Comparison of ENCODE assay signal across 23 cellular contexts in genomic region chr3:15491143-15491542, GRCh38.
"Had no signal": no experiment of that assay in that cellular context is flagged by ENCODE, and none has a peak within 500 bp of the region (broad histone marks: within the 10 kb centered on the region; RNA-seq: fewer than 3 reads in every experiment).

No MANE protein-coding gene starts in this region.

- H3K4me3 ChIP-seq: cardiac muscle cell, esophagus squamous epithelium, gastrocnemius medialis, ovary, prostate gland, transverse colon had no signal

- H3K27me3 ChIP-seq: cardiac muscle cell, esophagus squamous epithelium, gastrocnemius medialis, neutrophil, ovary, transverse colon had no signal

- H3K9me3 Mint-ChIP-seq: activated naive CD4-positive, alpha-beta T cell treated with anti-CD3 and anti-CD28 coated beads, Interleukin-2, amount 10 ng/mL, durations not matched to agents 7 days and 5 days; endodermal cell; natural killer cell; stimulated activated naive B cell treated with anti-CD40 and anti-IgM and Interleukin-4, amounts not matched to agents 10 μg/mL and 1 μg/mL and 100 μg/mL, for 72 hours had no signal

- DNase-seq: activated CD4-positive, alpha-beta T cell treated with anti-CD3 and anti-CD28 coated beads for 1 hour; activated CD4-positive, alpha-beta T cell treated with anti-CD3 and anti-CD28 coated beads, Interleukin-2, amount 50 U/mL, for 1 hour; activated CD8-positive, alpha-beta memory T cell treated with anti-CD3 and anti-CD28 coated beads for 24 hours; activated effector memory CD4-positive, alpha-beta T cell treated with Interleukin-2 at 50 U/mL for 16 hours; activated naive CD4-positive, alpha-beta T cell treated with anti-CD3 and anti-CD28 coated beads, Interleukin-2, amount 10 ng/mL, durations not matched to agents 7 days and 5 days; activated T-cell treated with anti-CD3 and anti-CD28 coated beads, Interleukin-2, amount 50 U/mL, for 48 hours; cortex of kidney; endodermal cell; esophagus squamous epithelium; gastrocnemius medialis; hypothalamus; left ventricle myocardium superior; mammary epithelial cell; midbrain; natural killer cell; ovary; stimulated activated CD4-positive, alpha-beta T cell treated with anti-CD3 and anti-CD28 coated beads, Interleukin-2, amount 100 ng/mL, for 48 hours; stimulated activated CD8-positive, alpha-beta memory T cell treated with anti-CD3 and anti-CD28 coated beads, Interleukin-4, amount 100 ng/mL, for 48 hours; stimulated activated naive B cell treated with anti-CD40 and anti-IgM and Interleukin-4, amounts not matched to agents 10 μg/mL and 1 μg/mL and 100 μg/mL, for 72 hours; transverse colon had no signal

- H3K4me3 Mint-ChIP-seq: activated naive CD4-positive, alpha-beta T cell treated with anti-CD3 and anti-CD28 coated beads, Interleukin-2, amount 10 ng/mL, durations not matched to agents 7 days and 5 days; endodermal cell; natural killer cell; stimulated activated naive B cell treated with anti-CD40 and anti-IgM and Interleukin-4, amounts not matched to agents 10 μg/mL and 1 μg/mL and 100 μg/mL, for 72 hours had no signal

- H3K36me3 Mint-ChIP-seq: activated naive CD4-positive, alpha-beta T cell treated with anti-CD3 and anti-CD28 coated beads, Interleukin-2, amount 10 ng/mL, durations not matched to agents 7 days and 5 days had no signal

- H3K27ac Mint-ChIP-seq: activated naive CD4-positive, alpha-beta T cell treated with anti-CD3 and anti-CD28 coated beads, Interleukin-2, amount 10 ng/mL, durations not matched to agents 7 days and 5 days; endodermal cell; stimulated activated naive B cell treated with anti-CD40 and anti-IgM and Interleukin-4, amounts not matched to agents 10 μg/mL and 1 μg/mL and 100 μg/mL, for 72 hours had no signal

- H3K9me3 ChIP-seq: esophagus squamous epithelium, gastrocnemius medialis, neutrophil, ovary, prostate gland, transverse colon had no signal

- H3K27me3 Mint-ChIP-seq: stimulated activated naive B cell treated with anti-CD40 and anti-IgM and Interleukin-4, amounts not matched to agents 10 μg/mL and 1 μg/mL and 100 μg/mL, for 72 hours had no signal

- H3K27ac ChIP-seq: cardiac muscle cell, esophagus squamous epithelium, gastrocnemius medialis, neutrophil, ovary, prostate gland, transverse colon had no signal

- ATAC-seq: gastrocnemius medialis, left ventricle myocardium superior, natural killer cell had no signal

- H3K36me3 ChIP-seq: cardiac muscle cell, esophagus squamous epithelium, neutrophil, ovary, prostate gland, transverse colon had no signal

- H3K4me1 ChIP-seq: esophagus squamous epithelium, prostate gland had no signal
